In the genomic region with DNA sequence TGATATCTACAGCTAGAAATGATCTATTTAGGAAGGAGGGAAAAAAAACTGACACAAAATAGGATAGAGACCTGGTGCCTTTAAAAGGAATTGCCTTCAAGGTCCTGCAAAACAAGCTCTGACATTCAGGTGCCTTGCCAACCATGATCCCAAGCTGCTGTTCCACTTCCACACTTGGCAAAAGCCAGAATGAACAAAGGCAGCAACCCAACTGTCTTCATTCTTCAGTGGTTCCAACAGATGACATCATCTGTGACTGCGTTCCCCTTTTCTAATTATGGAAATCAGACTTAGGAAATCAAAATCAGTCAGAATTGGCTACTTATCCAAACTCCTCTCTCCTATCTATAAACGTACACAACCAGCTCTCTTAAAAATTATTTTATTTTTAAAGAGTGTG, we compare ENCODE assay signal across 1 cellular context.
TF ChIP-seq lines count a peak whose summit lies in the region.

No MANE protein-coding gene starts in this region.

TF ChIP-seq in IMR-90, 13 proteins besides CTCF, POLR2A, EP300 and RAD21:
- TF ChIP-seq RCOR1 (IDR thresholded peaks at IDR 0.05; ENCODE audit: insufficient replicate concordance, low read length) (no peak), BHLHE40 (IDR thresholded peaks at IDR 0.05; ENCODE audit: low read depth, low read length) (no peak), RFX5 (IDR thresholded peaks at IDR 0.05; ENCODE audit: low read depth, low read length) (no peak), MAZ (IDR thresholded peaks at IDR 0.05; ENCODE audit: borderline replicate concordance, low read depth, low read length) (no peak)
